ENCODE assay signal across 1 cellular context in the genomic region with DNA sequence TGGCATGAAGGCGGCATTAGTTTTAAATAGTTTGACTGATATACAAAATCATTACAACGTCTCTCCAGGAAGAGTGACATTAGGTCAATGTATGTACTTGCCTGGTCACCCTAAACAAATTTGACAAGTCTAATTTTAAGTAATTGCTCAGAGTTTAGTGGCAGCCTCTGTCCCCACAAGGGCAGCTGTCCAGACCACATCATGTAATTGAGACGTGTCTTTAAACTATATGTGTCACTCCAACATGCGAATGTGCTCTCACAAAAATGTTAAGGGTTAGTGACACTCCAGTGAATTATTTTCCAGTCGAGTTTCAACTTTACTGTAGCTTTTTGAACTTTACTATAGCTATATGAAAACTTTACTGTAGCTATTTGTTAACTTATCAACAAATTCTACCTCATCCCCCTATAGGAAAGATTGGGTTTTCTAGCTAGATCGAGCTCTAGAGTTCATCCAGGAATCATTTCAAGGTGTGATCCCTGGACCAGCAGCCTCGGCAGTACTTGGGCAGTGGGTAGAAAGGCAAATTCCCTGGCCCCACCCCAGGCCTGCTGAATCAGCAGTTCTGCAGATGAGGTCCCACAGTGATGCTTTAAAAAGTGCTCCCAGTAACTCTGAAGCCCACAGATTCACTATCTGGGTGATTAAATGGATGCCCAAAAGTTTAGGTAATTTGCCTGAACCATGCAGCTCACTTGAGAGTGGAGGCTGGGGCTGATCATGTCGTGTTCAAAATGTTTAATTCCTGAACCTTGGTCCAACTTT.
A peak's percentile ranks its signal among the peaks of the same experiment; 100 is the strongest.
TF ChIP-seq lines count a peak whose summit lies in the region.

No MANE protein-coding gene starts in this region.

TF ChIP-seq in IMR-90, 13 proteins besides CTCF, POLR2A, EP300 and RAD21:
- TF ChIP-seq, protein P1, sequence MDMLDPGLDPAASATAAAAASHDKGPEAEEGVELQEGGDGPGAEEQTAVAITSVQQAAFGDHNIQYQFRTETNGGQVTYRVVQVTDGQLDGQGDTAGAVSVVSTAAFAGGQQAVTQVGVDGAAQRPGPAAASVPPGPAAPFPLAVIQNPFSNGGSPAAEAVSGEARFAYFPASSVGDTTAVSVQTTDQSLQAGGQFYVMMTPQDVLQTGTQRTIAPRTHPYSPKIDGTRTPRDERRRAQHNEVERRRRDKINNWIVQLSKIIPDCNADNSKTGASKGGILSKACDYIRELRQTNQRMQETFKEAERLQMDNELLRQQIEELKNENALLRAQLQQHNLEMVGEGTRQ (IDR thresholded peaks at IDR 0.05; ENCODE audit: low read depth, low read length): no peak
- no peak for TF ChIP-seq MAZ (IDR thresholded peaks at IDR 0.05; ENCODE audit: borderline replicate concordance, low read depth, low read length)
- peak; percentile 76 for TF ChIP-seq MAFK (IDR thresholded peaks at IDR 0.05; ENCODE audit: low read depth, low read length)
